30 cellular contexts compared by ENCODE assay signal in the genomic region with DNA sequence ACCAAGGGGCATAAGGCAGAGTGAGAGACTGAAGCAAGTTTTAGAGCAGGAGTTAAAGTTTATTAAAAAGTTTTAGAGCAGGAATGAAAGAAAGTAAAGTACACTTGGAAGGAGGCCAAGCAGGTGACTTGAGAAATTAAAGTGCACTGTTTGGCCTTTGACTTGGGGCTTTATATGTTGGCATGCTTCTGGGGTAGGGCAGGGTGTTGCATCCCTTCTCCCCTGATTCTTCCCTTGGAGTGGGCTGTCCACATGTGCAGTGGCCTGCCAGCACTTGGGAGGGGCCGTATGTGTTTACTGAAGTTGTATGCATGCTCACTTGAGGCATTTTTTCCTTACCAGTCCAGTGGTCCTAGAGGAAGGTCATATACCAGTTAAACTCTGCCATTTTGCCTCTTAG. TPM values are rescaled to one million over a fixed set of nuclear protein-coding genes. Genes with fewer than 3 reads are reported as not detected.
"Had no signal": no experiment of that assay in that cellular context is flagged by ENCODE, and none has a peak within 500 bp of the region (broad histone marks: within the 10 kb centered on the region; RNA-seq: fewer than 3 reads in every experiment).

No MANE protein-coding gene starts in this region.

- H3K27me3 Mint-ChIP-seq: activated CD4-positive, alpha-beta memory T cell treated with anti-CD3 and anti-CD28 coated beads for 36 hours had no signal

- H3K9me3 Mint-ChIP-seq: activated CD4-positive, alpha-beta memory T cell treated with anti-CD3 and anti-CD28 coated beads for 36 hours; activated naive CD4-positive, alpha-beta T cell treated with anti-CD3 and anti-CD28 coated beads for 36 hours; activated naive CD4-positive, alpha-beta T cell treated with anti-CD3 and anti-CD28 coated beads, Interleukin-2, amount 50 U/mL, for 24 hours; activated naive CD8-positive, alpha-beta T cell treated with anti-CD3 and anti-CD28 coated beads, Interleukin-2, amount 50 U/mL, for 24 hours; activated T-helper 1 cell treated with anti-CD3 and anti-CD28 coated beads, Interleukin-12 subunit alpha, Interleukin-12 subunit beta, Interleukin-2, Interleukin-4 antibody, amounts not matched to agents 30 ng/mL and 10 ng/mL and 1 ng/mL, durations not matched to agents 14 hours and 24 hours and 36 hours; activated T-helper 2 cell treated with anti-CD3 and anti-CD28 coated beads, Interferon-gamma antibody, Interleukin-2, Interleukin-4, amounts not matched to agents 10 μg/mL and 5 μg/mL and 100 μg/mL, durations not matched to agents 14 hours and 24 hours and 36 hours had no signal

- H3K4me1 ChIP-seq: adrenal gland, body of pancreas, esophagus squamous epithelium, gastroesophageal sphincter had no signal

- H3K27ac ChIP-seq: adrenal gland, body of pancreas, epithelial cell of prostate, esophagus squamous epithelium, gastroesophageal sphincter, VCaP had no signal

- DNase-seq: activated CD4-positive, alpha-beta memory T cell treated with anti-CD3 and anti-CD28 coated beads for 36 hours; activated CD4-positive, alpha-beta T cell treated with anti-CD3 and anti-CD28 coated beads for 1 hour; activated CD4-positive, alpha-beta T cell treated with anti-CD3 and anti-CD28 coated beads for 4 hours; activated effector memory CD4-positive, alpha-beta T cell treated with anti-CD3 and anti-CD28 coated beads, Interleukin-2, amount 50 U/mL, for 16 hours; activated naive CD4-positive, alpha-beta T cell treated with anti-CD3 and anti-CD28 coated beads for 36 hours; activated naive CD8-positive, alpha-beta T cell treated with anti-CD3 and anti-CD28 coated beads for 36 hours; activated naive CD8-positive, alpha-beta T cell treated with anti-CD3 and anti-CD28 coated beads, Interleukin-2, amount 50 U/mL, for 24 hours; activated T-cell treated with anti-CD3 and anti-CD28 coated beads, Interleukin-2, amount 50 U/mL, for 1 hour; activated T-cell treated with anti-CD3 and anti-CD28 coated beads, Interleukin-2, amount 50 U/mL, for 48 hours; adrenal gland; amygdala; aorta; body of pancreas; caudate nucleus; cortex of kidney; effector CD8-positive, alpha-beta T cell; esophagus squamous epithelium; foreskin melanocyte; T-helper 2 cell had no signal

- H3K27ac Mint-ChIP-seq: activated CD4-positive, alpha-beta memory T cell treated with anti-CD3 and anti-CD28 coated beads for 36 hours; activated naive CD4-positive, alpha-beta T cell treated with anti-CD3 and anti-CD28 coated beads for 36 hours; activated naive CD4-positive, alpha-beta T cell treated with anti-CD3 and anti-CD28 coated beads, Interleukin-2, amount 50 U/mL, for 24 hours; activated naive CD8-positive, alpha-beta T cell treated with anti-CD3 and anti-CD28 coated beads for 36 hours; activated naive CD8-positive, alpha-beta T cell treated with anti-CD3 and anti-CD28 coated beads, Interleukin-2, amount 50 U/mL, for 24 hours; activated T-helper 1 cell treated with anti-CD3 and anti-CD28 coated beads, Interleukin-12 subunit alpha, Interleukin-12 subunit beta, Interleukin-2, Interleukin-4 antibody, amounts not matched to agents 30 ng/mL and 10 ng/mL and 1 ng/mL, durations not matched to agents 14 hours and 24 hours and 36 hours; activated T-helper 2 cell treated with anti-CD3 and anti-CD28 coated beads, Interferon-gamma antibody, Interleukin-2, Interleukin-4, amounts not matched to agents 10 μg/mL and 5 μg/mL and 100 μg/mL, durations not matched to agents 14 hours and 24 hours and 36 hours; WTC11 had no signal

- H3K27me3 ChIP-seq: body of pancreas, esophagus squamous epithelium had no signal

- H3K9me3 ChIP-seq: body of pancreas, gastroesophageal sphincter had no signal

- H3K36me3 ChIP-seq: adrenal gland, esophagus squamous epithelium, gastroesophageal sphincter had no signal

- H3K36me3 Mint-ChIP-seq: activated CD4-positive, alpha-beta memory T cell treated with anti-CD3 and anti-CD28 coated beads for 36 hours; activated naive CD4-positive, alpha-beta T cell treated with anti-CD3 and anti-CD28 coated beads, Interleukin-2, amount 50 U/mL, for 24 hours; activated naive CD8-positive, alpha-beta T cell treated with anti-CD3 and anti-CD28 coated beads for 36 hours; WTC11 had no signal

- H3K4me3 ChIP-seq: adrenal gland, body of pancreas, esophagus squamous epithelium, gastroesophageal sphincter had no signal

- H3K4me1 Mint-ChIP-seq: activated naive CD4-positive, alpha-beta T cell treated with anti-CD3 and anti-CD28 coated beads, Interleukin-2, amount 50 U/mL, for 24 hours; activated naive CD8-positive, alpha-beta T cell treated with anti-CD3 and anti-CD28 coated beads for 36 hours; activated naive CD8-positive, alpha-beta T cell treated with anti-CD3 and anti-CD28 coated beads, Interleukin-2, amount 50 U/mL, for 24 hours had no signal

- FAIRE-seq: colon, endometrium, endothelial cell of umbilical vein had no signal

- H3K4me3 Mint-ChIP-seq: activated CD4-positive, alpha-beta memory T cell treated with anti-CD3 and anti-CD28 coated beads for 36 hours; activated naive CD4-positive, alpha-beta T cell treated with anti-CD3 and anti-CD28 coated beads for 36 hours; activated naive CD4-positive, alpha-beta T cell treated with anti-CD3 and anti-CD28 coated beads, Interleukin-2, amount 50 U/mL, for 24 hours; activated naive CD8-positive, alpha-beta T cell treated with anti-CD3 and anti-CD28 coated beads for 36 hours; activated naive CD8-positive, alpha-beta T cell treated with anti-CD3 and anti-CD28 coated beads, Interleukin-2, amount 50 U/mL, for 24 hours; activated T-helper 1 cell treated with anti-CD3 and anti-CD28 coated beads, Interleukin-12 subunit alpha, Interleukin-12 subunit beta, Interleukin-2, Interleukin-4 antibody, amounts not matched to agents 30 ng/mL and 10 ng/mL and 1 ng/mL, durations not matched to agents 14 hours and 24 hours and 36 hours; WTC11 had no signal

RNA-seq across cellular contexts. Expression of a gene that starts 35.3 kb away (rescaled TPM):
- total RNA-seq: activated CD4-positive, alpha-beta memory T cell treated with anti-CD3 and anti-CD28 coated beads for 36 hours; activated T-helper 1 cell treated with anti-CD3 and anti-CD28 coated beads, Interleukin-12 subunit alpha, Interleukin-12 subunit beta, Interleukin-2, Interleukin-4 antibody, amounts not matched to agents 30 ng/mL and 10 ng/mL and 1 ng/mL, durations not matched to agents 14 hours and 24 hours and 36 hours; activated T-helper 2 cell treated with anti-CD3 and anti-CD28 coated beads, Interferon-gamma antibody, Interleukin-2, Interleukin-4, amounts not matched to agents 10 μg/mL and 5 μg/mL and 100 μg/mL, durations not matched to agents 14 hours and 24 hours and 36 hours; T-helper 1 cell treated with Interleukin-12 subunit alpha and Interleukin-12 subunit beta and Interleukin-4 antibody, amounts not matched to agents 30 ng/mL and 1 ng/mL, for 36 hours had no signal
